In genomic region chr19:43207991-43208390, GRCh38 we compare ENCODE assay signal across 40 cellular contexts. TPM values are rescaled to one million over a fixed set of nuclear protein-coding genes. Genes with fewer than 3 reads are reported as not detected.
"Had no signal": no experiment of that assay in that cellular context is flagged by ENCODE, and none has a peak within 500 bp of the region (broad histone marks: within the 10 kb centered on the region; RNA-seq: fewer than 3 reads in every experiment).

No MANE protein-coding gene starts in this region.

- ATAC-seq: activated CD4-positive, alpha-beta T cell treated with anti-CD3 and anti-CD28 coated beads for 36 hours; activated CD4-positive, CD25-positive, alpha-beta regulatory T cell treated with anti-CD3 and anti-CD28 coated beads, Interleukin-2, amount 50 U/mL, for 24 hours; activated CD8-positive, alpha-beta memory T cell treated with anti-CD3 and anti-CD28 coated beads, Interleukin-2, amount 10 ng/mL, durations not matched to agents 7 days and 5 days; activated CD8-positive, alpha-beta T cell treated with anti-CD3 and anti-CD28 coated beads, Interleukin-2, amount 10 ng/mL, durations not matched to agents 7 days and 5 days; activated naive CD8-positive, alpha-beta T cell treated with anti-CD3 and anti-CD28 coated beads, Interleukin-2, amount 50 U/mL, for 24 hours; WTC11 had no signal

- FAIRE-seq: bronchial epithelial cell, colon had no signal

- H3K36me3 Mint-ChIP-seq: activated CD8-positive, alpha-beta memory T cell treated with anti-CD3 and anti-CD28 coated beads, Interleukin-2, amount 10 ng/mL, durations not matched to agents 7 days and 5 days; activated naive CD4-positive, alpha-beta T cell treated with anti-CD3 and anti-CD28 coated beads, Interleukin-2, amount 10 ng/mL, durations not matched to agents 7 days and 5 days; activated naive CD4-positive, alpha-beta T cell treated with anti-CD3 and anti-CD28 coated beads, Interleukin-2, amount 50 U/mL, for 24 hours; activated naive CD8-positive, alpha-beta T cell; activated naive CD8-positive, alpha-beta T cell treated with anti-CD3 and anti-CD28 coated beads, Interleukin-2, amount 10 ng/mL, durations not matched to agents 7 days and 5 days; brain; WTC11 had no signal

- H3K27ac ChIP-seq: ascending aorta, cardiac muscle cell, WERI-Rb-1 had no signal

- H3K4me3 Mint-ChIP-seq: activated CD4-positive, alpha-beta memory T cell treated with anti-CD3 and anti-CD28 coated beads, Interleukin-2, amount 10 ng/mL, durations not matched to agents 7 days and 5 days; activated CD4-positive, alpha-beta T cell treated with anti-CD3 and anti-CD28 coated beads for 36 hours; activated CD8-positive, alpha-beta memory T cell treated with anti-CD3 and anti-CD28 coated beads, Interleukin-2, amount 10 ng/mL, durations not matched to agents 7 days and 5 days; activated CD8-positive, alpha-beta T cell treated with anti-CD3 and anti-CD28 coated beads, Interleukin-2, amount 10 ng/mL, durations not matched to agents 7 days and 5 days; activated naive CD4-positive, alpha-beta T cell treated with anti-CD3 and anti-CD28 coated beads, Interleukin-2, amount 10 ng/mL, durations not matched to agents 7 days and 5 days; activated naive CD4-positive, alpha-beta T cell treated with anti-CD3 and anti-CD28 coated beads, Interleukin-2, amount 50 U/mL, for 24 hours; activated naive CD8-positive, alpha-beta T cell; activated naive CD8-positive, alpha-beta T cell treated with anti-CD3 and anti-CD28 coated beads, Interleukin-2, amount 10 ng/mL, durations not matched to agents 7 days and 5 days; activated naive CD8-positive, alpha-beta T cell treated with anti-CD3 and anti-CD28 coated beads, Interleukin-2, amount 50 U/mL, for 24 hours; activated T-cell treated with anti-CD3 and anti-CD28 coated beads, Interleukin-2, amount 50 U/mL, for 24 hours; brain; central memory CD8-positive, alpha-beta T cell; T-helper 1 cell treated with Interleukin-12 subunit alpha and Interleukin-12 subunit beta and Interleukin-4 antibody, amounts not matched to agents 30 μg/mL and 1 μg/mL, for 36 hours; T-helper 2 cell treated with Interferon-gamma antibody and Interleukin-4, amounts not matched to agents 5 μg/mL and 100 μg/mL, for 36 hours; WTC11 had no signal

- H3K27ac Mint-ChIP-seq: activated CD4-positive, alpha-beta memory T cell treated with anti-CD3 and anti-CD28 coated beads, Interleukin-2, amount 10 ng/mL, durations not matched to agents 7 days and 5 days; activated CD4-positive, alpha-beta T cell treated with anti-CD3 and anti-CD28 coated beads for 36 hours; activated CD8-positive, alpha-beta memory T cell treated with anti-CD3 and anti-CD28 coated beads, Interleukin-2, amount 10 ng/mL, durations not matched to agents 7 days and 5 days; activated CD8-positive, alpha-beta T cell treated with anti-CD3 and anti-CD28 coated beads, Interleukin-2, amount 10 ng/mL, durations not matched to agents 7 days and 5 days; activated naive CD4-positive, alpha-beta T cell treated with anti-CD3 and anti-CD28 coated beads, Interleukin-2, amount 10 ng/mL, durations not matched to agents 7 days and 5 days; activated naive CD4-positive, alpha-beta T cell treated with anti-CD3 and anti-CD28 coated beads, Interleukin-2, amount 50 U/mL, for 24 hours; activated naive CD8-positive, alpha-beta T cell; activated naive CD8-positive, alpha-beta T cell treated with anti-CD3 and anti-CD28 coated beads, Interleukin-2, amount 10 ng/mL, durations not matched to agents 7 days and 5 days; activated naive CD8-positive, alpha-beta T cell treated with anti-CD3 and anti-CD28 coated beads, Interleukin-2, amount 50 U/mL, for 24 hours; activated T-cell treated with anti-CD3 and anti-CD28 coated beads, Interleukin-2, amount 50 U/mL, for 24 hours; activated T-helper 2 cell treated with anti-CD3 and anti-CD28 coated beads, Interferon-gamma antibody, Interleukin-2, Interleukin-4, amounts not matched to agents 10 μg/mL and 5 μg/mL and 100 μg/mL, durations not matched to agents 14 hours and 24 hours and 36 hours; brain; T-helper 1 cell treated with Interleukin-12 subunit alpha and Interleukin-12 subunit beta and Interleukin-4 antibody, amounts not matched to agents 30 μg/mL and 1 μg/mL, for 36 hours; T-helper 2 cell treated with Interferon-gamma antibody and Interleukin-4, amounts not matched to agents 5 μg/mL and 100 μg/mL, for 36 hours; WTC11 had no signal

- DNase-seq: activated CD4-positive, alpha-beta memory T cell treated with anti-CD3 and anti-CD28 coated beads, Interleukin-2, amount 10 ng/mL, durations not matched to agents 7 days and 5 days; activated CD4-positive, alpha-beta T cell treated with anti-CD3 and anti-CD28 coated beads for 1 hour; activated CD4-positive, alpha-beta T cell treated with anti-CD3 and anti-CD28 coated beads for 36 hours; activated CD4-positive, alpha-beta T cell treated with anti-CD3 and anti-CD28 coated beads for 48 hours; activated CD4-positive, alpha-beta T cell treated with anti-CD3 and anti-CD28 coated beads, Interleukin-2, amount 50 U/mL, for 1 hour; activated CD4-positive, alpha-beta T cell treated with anti-CD3 and anti-CD28 coated beads, Interleukin-2, amount 50 U/mL, for 4 hours; activated CD4-positive, CD25-positive, alpha-beta regulatory T cell; activated CD8-positive, alpha-beta memory T cell treated with anti-CD3 and anti-CD28 coated beads for 24 hours; activated CD8-positive, alpha-beta memory T cell treated with anti-CD3 and anti-CD28 coated beads, Interleukin-2, amount 10 ng/mL, durations not matched to agents 7 days and 5 days; activated CD8-positive, alpha-beta memory T cell treated with anti-CD3 and anti-CD28 coated beads, Interleukin-2, amount 50 U/mL, for 48 hours; activated CD8-positive, alpha-beta T cell treated with anti-CD3 and anti-CD28 coated beads, Interleukin-2, amount 10 ng/mL, durations not matched to agents 7 days and 5 days; activated effector memory CD4-positive, alpha-beta T cell treated with Interleukin-2 at 50 U/mL for 16 hours; activated gamma-delta T cell; activated naive CD4-positive, alpha-beta T cell treated with anti-CD3 and anti-CD28 coated beads, Interleukin-2, amount 10 ng/mL, durations not matched to agents 7 days and 5 days; activated naive CD4-positive, alpha-beta T cell treated with Interleukin-2 at 50 U/mL for 16 hours; activated naive CD8-positive, alpha-beta T cell treated with anti-CD3 and anti-CD28 coated beads, Interleukin-2, amount 10 ng/mL, durations not matched to agents 7 days and 5 days; activated naive CD8-positive, alpha-beta T cell treated with anti-CD3 and anti-CD28 coated beads, Interleukin-2, amount 50 U/mL, for 24 hours; activated T-cell treated with anti-CD3 and anti-CD28 coated beads, Interleukin-2, amount 50 U/mL, for 24 hours; activated T-cell treated with anti-CD3 and anti-CD28 coated beads, Interleukin-2, amount 50 U/mL, for 48 hours; amygdala; anterior cingulate cortex; caudate nucleus; T-helper 2 cell; T-helper 9 cell; WERI-Rb-1 had no signal

- H3K36me3 ChIP-seq: ascending aorta, cardiac muscle cell, WERI-Rb-1 had no signal

- H3K27me3 ChIP-seq: ascending aorta, cardiac muscle cell had no signal

- H3K9me3 ChIP-seq: ascending aorta had no signal

- H3K27me3 Mint-ChIP-seq: activated CD4-positive, alpha-beta memory T cell treated with anti-CD3 and anti-CD28 coated beads, Interleukin-2, amount 10 ng/mL, durations not matched to agents 7 days and 5 days; activated naive CD4-positive, alpha-beta T cell treated with anti-CD3 and anti-CD28 coated beads, Interleukin-2, amount 10 ng/mL, durations not matched to agents 7 days and 5 days; activated naive CD8-positive, alpha-beta T cell had no signal

- H3K4me3 ChIP-seq: ascending aorta, cardiac muscle cell had no signal

- H3K4me1 ChIP-seq: ascending aorta had no signal

- H3K9me3 Mint-ChIP-seq: activated CD4-positive, alpha-beta memory T cell treated with anti-CD3 and anti-CD28 coated beads, Interleukin-2, amount 10 ng/mL, durations not matched to agents 7 days and 5 days; activated naive CD4-positive, alpha-beta T cell treated with anti-CD3 and anti-CD28 coated beads, Interleukin-2, amount 10 ng/mL, durations not matched to agents 7 days and 5 days; activated naive CD8-positive, alpha-beta T cell treated with anti-CD3 and anti-CD28 coated beads, Interleukin-2, amount 10 ng/mL, durations not matched to agents 7 days and 5 days; activated naive CD8-positive, alpha-beta T cell treated with anti-CD3 and anti-CD28 coated beads, Interleukin-2, amount 50 U/mL, for 24 hours; activated T-cell treated with anti-CD3 and anti-CD28 coated beads, Interleukin-2, amount 50 U/mL, for 24 hours; activated T-helper 2 cell treated with anti-CD3 and anti-CD28 coated beads, Interferon-gamma antibody, Interleukin-2, Interleukin-4, amounts not matched to agents 10 μg/mL and 5 μg/mL and 100 μg/mL, durations not matched to agents 14 hours and 24 hours and 36 hours; central memory CD8-positive, alpha-beta T cell; T-helper 1 cell treated with Interleukin-12 subunit alpha and Interleukin-12 subunit beta and Interleukin-4 antibody, amounts not matched to agents 30 μg/mL and 1 μg/mL, for 36 hours; T-helper 2 cell treated with Interferon-gamma antibody and Interleukin-4, amounts not matched to agents 5 μg/mL and 100 μg/mL, for 36 hours; WTC11 had no signal

- H3K4me1 Mint-ChIP-seq: activated CD4-positive, alpha-beta memory T cell treated with anti-CD3 and anti-CD28 coated beads, Interleukin-2, amount 10 ng/mL, durations not matched to agents 7 days and 5 days; activated CD4-positive, alpha-beta T cell treated with anti-CD3 and anti-CD28 coated beads for 36 hours; activated CD8-positive, alpha-beta memory T cell treated with anti-CD3 and anti-CD28 coated beads, Interleukin-2, amount 10 ng/mL, durations not matched to agents 7 days and 5 days; activated naive CD4-positive, alpha-beta T cell treated with anti-CD3 and anti-CD28 coated beads, Interleukin-2, amount 10 ng/mL, durations not matched to agents 7 days and 5 days; activated naive CD4-positive, alpha-beta T cell treated with anti-CD3 and anti-CD28 coated beads, Interleukin-2, amount 50 U/mL, for 24 hours; activated naive CD8-positive, alpha-beta T cell treated with anti-CD3 and anti-CD28 coated beads, Interleukin-2, amount 10 ng/mL, durations not matched to agents 7 days and 5 days; activated naive CD8-positive, alpha-beta T cell treated with anti-CD3 and anti-CD28 coated beads, Interleukin-2, amount 50 U/mL, for 24 hours; brain; central memory CD8-positive, alpha-beta T cell; WTC11 had no signal

RNA-seq across cellular contexts. Expression of gene PSG4, which starts 2.6 kb away (rescaled TPM):
- total RNA-seq: activated CD4-positive, alpha-beta memory T cell treated with anti-CD3 and anti-CD28 coated beads, Interleukin-2, amount 10 ng/mL, durations not matched to agents 7 days and 5 days; activated CD4-positive, alpha-beta T cell treated with anti-CD3 and anti-CD28 coated beads for 36 hours; activated CD8-positive, alpha-beta memory T cell treated with anti-CD3 and anti-CD28 coated beads, Interleukin-2, amount 10 ng/mL, durations not matched to agents 7 days and 5 days; activated CD8-positive, alpha-beta T cell treated with anti-CD3 and anti-CD28 coated beads, Interleukin-2, amount 10 ng/mL, durations not matched to agents 7 days and 5 days; activated naive CD8-positive, alpha-beta T cell treated with anti-CD3 and anti-CD28 coated beads, Interleukin-2, amount 10 ng/mL, durations not matched to agents 7 days and 5 days; activated T-helper 2 cell treated with anti-CD3 and anti-CD28 coated beads, Interferon-gamma antibody, Interleukin-2, Interleukin-4, amounts not matched to agents 10 μg/mL and 5 μg/mL and 100 μg/mL, durations not matched to agents 14 hours and 24 hours and 36 hours; ascending aorta; cardiac muscle cell; cerebellum; WTC11 had no signal
- polyA plus RNA-seq: cardiac muscle cell had no signal

RNA-seq across cellular contexts. Expression of gene PSG5, which starts 21.7 kb away (rescaled TPM):
- total RNA-seq: activated CD4-positive, alpha-beta memory T cell treated with anti-CD3 and anti-CD28 coated beads, Interleukin-2, amount 10 ng/mL, durations not matched to agents 7 days and 5 days; activated CD4-positive, alpha-beta T cell treated with anti-CD3 and anti-CD28 coated beads for 36 hours; activated CD8-positive, alpha-beta memory T cell treated with anti-CD3 and anti-CD28 coated beads, Interleukin-2, amount 10 ng/mL, durations not matched to agents 7 days and 5 days; activated CD8-positive, alpha-beta T cell treated with anti-CD3 and anti-CD28 coated beads, Interleukin-2, amount 10 ng/mL, durations not matched to agents 7 days and 5 days; activated naive CD8-positive, alpha-beta T cell treated with anti-CD3 and anti-CD28 coated beads, Interleukin-2, amount 10 ng/mL, durations not matched to agents 7 days and 5 days; activated T-helper 2 cell treated with anti-CD3 and anti-CD28 coated beads, Interferon-gamma antibody, Interleukin-2, Interleukin-4, amounts not matched to agents 10 μg/mL and 5 μg/mL and 100 μg/mL, durations not matched to agents 14 hours and 24 hours and 36 hours; ascending aorta; bronchial epithelial cell; cardiac muscle cell; WTC11 had no signal
- polyA plus RNA-seq: adipose tissue, cardiac muscle cell had no signal
